ENCODE assay signal across 8 cellular contexts in genomic region chr17:11644265-11645212, GRCh38. TPM values are rescaled to one million over a fixed set of nuclear protein-coding genes. Genes with fewer than 3 reads are reported as not detected.
DNase-seq lines count a peak whose midpoint lies in the region; ATAC-seq and TF ChIP-seq lines count a peak whose summit lies in the region.

No MANE protein-coding gene starts in this region.

- WGBS in liver: 22% methylated on average over 18 of the region's 18 CpGs

- H3K27me3 ChIP-seq in liver (ENCODE audit: control insufficient read depth in 4 of 4, insufficient read depth in 4 of 4, low read length in 3 of 4): no peaks in the 10 kb centered on the region

- H3K9ac ChIP-seq in liver (ENCODE audit: low read depth in 1 of 2, low read length in 2 of 2): no peak overlapping the region

- H3K36me3 ChIP-seq in liver (ENCODE audit: control insufficient read depth in 4 of 4, insufficient read depth in 3 of 4, low read depth in 1 of 4, low read length in 3 of 4): no peaks in the 10 kb centered on the region

- H3K4me3 ChIP-seq in coronary artery (no peak overlapping the region), liver (ENCODE audit: low read depth in 1 of 3, low read length in 3 of 3) (no peak overlapping the region)

- peak; percentile 41 for TF ChIP-seq CTCF in coronary artery (IDR thresholded peaks at IDR 0.05)
- peak; percentile 71 for TF ChIP-seq CTCF in liver (IDR thresholded peaks at IDR 0.05; ENCODE audit: low read depth, low read length, missing input control)

- H3K9me3 ChIP-seq in liver (ENCODE audit: control insufficient read depth in 4 of 4, low read length in 3 of 4): no peaks in the 10 kb centered on the region

- peaks cover 0 to 5% (median 4%) of the 10 kb centered on the region in 4 donors for H3K4me1 ChIP-seq in liver (ENCODE audit: control insufficient read depth in 4 of 4, insufficient read depth in 4 of 4, low read length in 3 of 4)

- H3K27ac ChIP-seq in coronary artery (no peak overlapping the region), liver (ENCODE audit: low read depth in 1 of 2, low read length in 2 of 2) (no peak overlapping the region)

- no peak for ATAC-seq in HG02759 (IDR thresholded peaks at IDR 0.05; ENCODE audit: unreplicated experiment)

- TF ChIP-seq RAD21 in liver (IDR thresholded peaks at IDR 0.05): peak; percentile 89 to 92

- DNase-seq in activated CD4-positive, alpha-beta T cell treated with anti-CD3 and anti-CD28 coated beads for 24 hours (ENCODE audit: low read depth in 2 of 2): peak; percentile 9 to 14
- no peak for DNase-seq in activated CD4-positive, alpha-beta T cell treated with anti-CD3 and anti-CD28 coated beads for 1 hour
- peak; percentile 33 for DNase-seq in NCI-H1092 (lab: John Stamatoyannopoulos, UW)
- DNase-seq in SW480 (ENCODE audit: low spot score): peak; percentile 84
- DNase-seq in coronary artery (ENCODE audit: low spot score): no peak
- peak; percentile 1 for DNase-seq in stimulated activated CD8-positive, alpha-beta memory T cell treated with anti-CD3 and anti-CD28 coated beads, Interleukin-12 subunit alpha, Interleukin-12 subunit beta, amount 100 ng/mL, for 24 hours (ENCODE audit: extremely low read depth)

TF ChIP-seq in liver, 16 proteins besides CTCF, POLR2A, EP300 and RAD21:
- no peak for TF ChIP-seq ZBTB33 (IDR thresholded peaks at IDR 0.05)
- no peak for TF ChIP-seq TAF1 (conservative IDR thresholded peaks at IDR 0.05)
- TF ChIP-seq SP1 (IDR thresholded peaks at IDR 0.05): no peak
- TF ChIP-seq NR2F2 (IDR thresholded peaks at IDR 0.05): no peak
- no peak for TF ChIP-seq JUND (IDR thresholded peaks at IDR 0.05)
- TF ChIP-seq, protein P1, sequence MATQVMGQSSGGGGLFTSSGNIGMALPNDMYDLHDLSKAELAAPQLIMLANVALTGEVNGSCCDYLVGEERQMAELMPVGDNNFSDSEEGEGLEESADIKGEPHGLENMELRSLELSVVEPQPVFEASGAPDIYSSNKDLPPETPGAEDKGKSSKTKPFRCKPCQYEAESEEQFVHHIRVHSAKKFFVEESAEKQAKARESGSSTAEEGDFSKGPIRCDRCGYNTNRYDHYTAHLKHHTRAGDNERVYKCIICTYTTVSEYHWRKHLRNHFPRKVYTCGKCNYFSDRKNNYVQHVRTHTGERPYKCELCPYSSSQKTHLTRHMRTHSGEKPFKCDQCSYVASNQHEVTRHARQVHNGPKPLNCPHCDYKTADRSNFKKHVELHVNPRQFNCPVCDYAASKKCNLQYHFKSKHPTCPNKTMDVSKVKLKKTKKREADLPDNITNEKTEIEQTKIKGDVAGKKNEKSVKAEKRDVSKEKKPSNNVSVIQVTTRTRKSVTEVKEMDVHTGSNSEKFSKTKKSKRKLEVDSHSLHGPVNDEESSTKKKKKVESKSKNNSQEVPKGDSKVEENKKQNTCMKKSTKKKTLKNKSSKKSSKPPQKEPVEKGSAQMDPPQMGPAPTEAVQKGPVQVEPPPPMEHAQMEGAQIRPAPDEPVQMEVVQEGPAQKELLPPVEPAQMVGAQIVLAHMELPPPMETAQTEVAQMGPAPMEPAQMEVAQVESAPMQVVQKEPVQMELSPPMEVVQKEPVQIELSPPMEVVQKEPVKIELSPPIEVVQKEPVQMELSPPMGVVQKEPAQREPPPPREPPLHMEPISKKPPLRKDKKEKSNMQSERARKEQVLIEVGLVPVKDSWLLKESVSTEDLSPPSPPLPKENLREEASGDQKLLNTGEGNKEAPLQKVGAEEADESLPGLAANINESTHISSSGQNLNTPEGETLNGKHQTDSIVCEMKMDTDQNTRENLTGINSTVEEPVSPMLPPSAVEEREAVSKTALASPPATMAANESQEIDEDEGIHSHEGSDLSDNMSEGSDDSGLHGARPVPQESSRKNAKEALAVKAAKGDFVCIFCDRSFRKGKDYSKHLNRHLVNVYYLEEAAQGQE (IDR thresholded peaks at IDR 0.05): no peak
- no peak for TF ChIP-seq HNF4G (IDR thresholded peaks at IDR 0.05)
- TF ChIP-seq, protein P2, sequence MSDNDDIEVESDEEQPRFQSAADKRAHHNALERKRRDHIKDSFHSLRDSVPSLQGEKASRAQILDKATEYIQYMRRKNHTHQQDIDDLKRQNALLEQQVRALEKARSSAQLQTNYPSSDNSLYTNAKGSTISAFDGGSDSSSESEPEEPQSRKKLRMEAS (IDR thresholded peaks at IDR 0.05): no peak
- TF ChIP-seq EGR1 (IDR thresholded peaks at IDR 0.05; ENCODE audit: low read depth in 2 of 2): no peak
- TF ChIP-seq FOXA1 (IDR thresholded peaks at IDR 0.05): no peak
- TF ChIP-seq RXRA (IDR thresholded peaks at IDR 0.05): no peak
- no peak for TF ChIP-seq GABPA (IDR thresholded peaks at IDR 0.05 in 1 of 2, conservative IDR thresholded peaks at IDR 0.05 in 1 of 2)
- TF ChIP-seq FOXA2 (IDR thresholded peaks at IDR 0.05): no peak
- TF ChIP-seq YY1 (IDR thresholded peaks at IDR 0.05): no peak
- TF ChIP-seq ATF3 (IDR thresholded peaks at IDR 0.05): no peak

RNA-seq across cellular contexts. Expression of gene DNAH9, which starts 46.3 kb away (rescaled TPM):
- under 1 TPM; under 0.01 to 0.09 TPM for total RNA-seq in liver
- not detected for polyA plus RNA-seq in liver

Comparison
In these comparisons a context has a peak if more than half of its experiments do, and no peak if none do; other contexts are left out.
1. DNase-seq: peak in activated CD4-positive, alpha-beta T cell treated with anti-CD3 and anti-CD28 coated beads for 24 hours (2 of 2), NCI-H1092 (single experiment), SW480 (single experiment) and stimulated activated CD8-positive, alpha-beta memory T cell treated with anti-CD3 and anti-CD28 coated beads, Interleukin-12 subunit alpha, Interleukin-12 subunit beta, amount 100 ng/mL, for 24 hours (single experiment); none in activated CD4-positive, alpha-beta T cell treated with anti-CD3 and anti-CD28 coated beads for 1 hour (single experiment) and coronary artery (single experiment).